Comparison of ENCODE assay signal across 8 cellular contexts in genomic region chr21:33479679-33480480, GRCh38. TPM values are rescaled to one million over a fixed set of nuclear protein-coding genes. Genes with fewer than 3 reads are reported as not detected.
DNase-seq lines count a peak whose midpoint lies in the region; ATAC-seq, FAIRE-seq and TF ChIP-seq lines count a peak whose summit lies in the region.

TMEM50B (minus strand) TSS chr21:33479974; CDS start chr21:33468885, 11,089 bp downstream.

- TF ChIP-seq EP300 in HepG2 (IDR thresholded peaks at IDR 0.05; ENCODE audit: low read depth in 2 of 2, low read length in 2 of 2) (0 out of 4 replicates have a peak, but pooled peaks of 1 of the 2 experiments have one; percentile 14), HepG2 (CRISPR knock-in tag; IDR thresholded peaks at IDR 0.05; ENCODE audit: borderline replicate concordance) (no peak)

- no peaks in the 10 kb centered on the region for H4K20me1 ChIP-seq in HepG2 (ENCODE audit: insufficient read depth, low read length)

- peaks cover 23% of the 10 kb centered on the region for H3K4me1 ChIP-seq in HepG2 (ENCODE audit: insufficient read depth, low read length)

- DNase-seq in NCI-H69 (lab: John Stamatoyannopoulos, UW) (peak; percentile 98), dedifferentiated amniotic fluid mesenchymal stem cell (ENCODE audit: extremely low spot score) (peak; percentile 93), HepG2 (ENCODE audit: low spot score) (peak; percentile 90)
- peak; percentile 96 for DNase-seq in activated CD4-positive, alpha-beta T cell treated with anti-CD3 and anti-CD28 coated beads, Interleukin-2, amount 50 U/mL, for 1 hour
- DNase-seq in stimulated activated CD4-positive, alpha-beta T cell treated with anti-CD3 and anti-CD28 coated beads, Interleukin-4, amount 100 ng/mL, for 1 hour: peak; percentile 95

- H3K36me3 ChIP-seq in HepG2 (replicated peaks in 1 of 2; ENCODE audit: control insufficient read depth in 1 of 2, insufficient read depth in 2 of 2, low read length in 2 of 2): no peaks in the 10 kb centered on the region

- intact Hi-C loops in HepG2 (cut with micrococcal nuclease; ENCODE audit: unreplicated experiment): no loop called here

- peak within 1 kb of the TSS; percentile 72 to 91 (median 85) for H3K4me3 ChIP-seq in HepG2 (replicated peaks in 1 of 3; ENCODE audit: insufficient read depth in 1 of 3, low read depth in 2 of 3, low read length in 3 of 3)

- ATAC-seq in GM19351 (IDR thresholded peaks at IDR 0.05; ENCODE audit: unreplicated experiment) (peak; percentile 86), HG03521 (IDR thresholded peaks at IDR 0.05; ENCODE audit: unreplicated experiment) (peak; percentile 88), HepG2 (peak; percentile 95)

- CTCF ChIA-PET in HepG2 (lab: Yijun Ruan, JAX; ENCODE audit: low intra/inter-chr PET ratio, low total read pairs): no interaction called here

- peak within 1 kb of the TSS; percentile 90 for H3K9ac ChIP-seq in HepG2 (ENCODE audit: insufficient read depth, low read depth, low read length)

- peak; percentile 83 for TF ChIP-seq RAD21 in HepG2 (CRISPR knock-in tag; IDR thresholded peaks at IDR 0.05)

- TF ChIP-seq CTCF in C4-2B (conservative IDR thresholded peaks at IDR 0.05) (peak; percentile 19), HepG2 (CRISPR knock-in tag; IDR thresholded peaks at IDR 0.05) (peak; percentile 78)

- BruUV-seq in HepG2 (replicated peaks; lab: Mats Ljungman, UMichigan): no TSS peak

- H3K79me2 ChIP-seq in HepG2 (ENCODE audit: insufficient read depth, low read length): peaks cover 14% of the 10 kb centered on the region

- peak within 1 kb of the TSS; percentile 96 for H2AFZ ChIP-seq in HepG2 (ENCODE audit: low read length)

- in situ Hi-C loops in HepG2 (cut with HindIII; ENCODE audit: extremely low pct_ligation_motif_present, low pct_unique_long_range_greater_than_20kb): no loop called here

- H3K9me3 ChIP-seq in HepG2 (ENCODE audit: low read length): no peaks in the 10 kb centered on the region

- no peaks in the 10 kb centered on the region; a peak in 1 of 5 replicates for H3K27me3 ChIP-seq in HepG2 (ENCODE audit: control insufficient read depth in 1 of 2, insufficient read depth in 2 of 2, low read length in 2 of 2)

- peak; percentile 89 to 90 for TF ChIP-seq POLR2A in HepG2 (IDR thresholded peaks at IDR 0.05; ENCODE audit: insufficient read depth in 1 of 2, low read depth in 2 of 2, low read length in 2 of 2)

- peak within 1 kb of the TSS; percentile 76 for H3K4me2 ChIP-seq in HepG2 (ENCODE audit: low read depth, low read length)

- POLR2A ChIA-PET in HepG2 (lab: Yijun Ruan, JAX): interaction anchor here (0.6 to 3.6 kb wide), 26 partner anchors 11 to 752 kb away, joined by 3 to 96 read pairs (median 4); partner anchors contain the start of genes DNAJC28, DONSON, GART and IFNAR1

- peak; percentile 37 for FAIRE-seq in HepG2 (lab: Jason Lieb, UNC)

- 5% methylated on average over 4 of the region's 93 CpGs for WGBS in HepG2 (ENCODE audit: low lambda C conversion rate)

- H3K27ac ChIP-seq in C4-2B: peak within 1 kb of the TSS; percentile 96
- H3K27ac ChIP-seq in HepG2 (ENCODE audit: extremely low read length, insufficient read depth, low read length): peak within 1 kb of the TSS; percentile 92

TF ChIP-seq in HepG2, 621 proteins besides CTCF, POLR2A, EP300 and RAD21 (continues in another document):
- no peak for TF ChIP-seq ATM (IDR thresholded peaks at IDR 0.05; ENCODE audit: borderline replicate concordance)
- TF ChIP-seq, protein P1, sequence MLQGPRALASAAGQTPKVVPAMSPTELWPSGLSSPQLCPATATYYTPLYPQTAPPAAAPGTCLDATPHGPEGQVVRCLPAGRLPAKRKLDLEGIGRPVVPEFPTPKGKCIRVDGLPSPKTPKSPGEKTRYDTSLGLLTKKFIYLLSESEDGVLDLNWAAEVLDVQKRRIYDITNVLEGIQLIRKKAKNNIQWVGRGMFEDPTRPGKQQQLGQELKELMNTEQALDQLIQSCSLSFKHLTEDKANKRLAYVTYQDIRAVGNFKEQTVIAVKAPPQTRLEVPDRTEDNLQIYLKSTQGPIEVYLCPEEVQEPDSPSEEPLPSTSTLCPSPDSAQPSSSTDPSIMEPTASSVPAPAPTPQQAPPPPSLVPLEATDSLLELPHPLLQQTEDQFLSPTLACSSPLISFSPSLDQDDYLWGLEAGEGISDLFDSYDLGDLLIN (CRISPR knock-in tag; IDR thresholded peaks at IDR 0.05; ENCODE audit: borderline replicate concordance): no peak; the same call in 1 of the 2 replicates
- TF ChIP-seq ZNF792 (CRISPR knock-in tag; IDR thresholded peaks at IDR 0.05): no peak
- peak; percentile 75 for TF ChIP-seq ZNF160 (CRISPR knock-in tag; IDR thresholded peaks at IDR 0.05)
- no peak for TF ChIP-seq ZNF275 (CRISPR knock-in tag; IDR thresholded peaks at IDR 0.05; ENCODE audit: borderline replicate concordance)
- TF ChIP-seq ZNF335 (CRISPR knock-in tag; IDR thresholded peaks at IDR 0.05): no peak
- no peak for TF ChIP-seq SMARCE1 (IDR thresholded peaks at IDR 0.05; ENCODE audit: borderline replicate concordance)
- TF ChIP-seq, protein P2, sequence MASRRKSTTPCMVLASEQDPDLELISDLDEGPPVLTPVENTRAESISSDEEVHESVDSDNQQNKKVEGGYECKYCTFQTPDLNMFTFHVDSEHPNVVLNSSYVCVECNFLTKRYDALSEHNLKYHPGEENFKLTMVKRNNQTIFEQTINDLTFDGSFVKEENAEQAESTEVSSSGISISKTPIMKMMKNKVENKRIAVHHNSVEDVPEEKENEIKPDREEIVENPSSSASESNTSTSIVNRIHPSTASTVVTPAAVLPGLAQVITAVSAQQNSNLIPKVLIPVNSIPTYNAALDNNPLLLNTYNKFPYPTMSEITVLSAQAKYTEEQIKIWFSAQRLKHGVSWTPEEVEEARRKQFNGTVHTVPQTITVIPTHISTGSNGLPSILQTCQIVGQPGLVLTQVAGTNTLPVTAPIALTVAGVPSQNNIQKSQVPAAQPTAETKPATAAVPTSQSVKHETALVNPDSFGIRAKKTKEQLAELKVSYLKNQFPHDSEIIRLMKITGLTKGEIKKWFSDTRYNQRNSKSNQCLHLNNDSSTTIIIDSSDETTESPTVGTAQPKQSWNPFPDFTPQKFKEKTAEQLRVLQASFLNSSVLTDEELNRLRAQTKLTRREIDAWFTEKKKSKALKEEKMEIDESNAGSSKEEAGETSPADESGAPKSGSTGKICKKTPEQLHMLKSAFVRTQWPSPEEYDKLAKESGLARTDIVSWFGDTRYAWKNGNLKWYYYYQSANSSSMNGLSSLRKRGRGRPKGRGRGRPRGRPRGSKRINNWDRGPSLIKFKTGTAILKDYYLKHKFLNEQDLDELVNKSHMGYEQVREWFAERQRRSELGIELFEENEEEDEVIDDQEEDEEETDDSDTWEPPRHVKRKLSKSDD (CRISPR knock-in tag; IDR thresholded peaks at IDR 0.05; ENCODE audit: low read depth): no peak
- no peak for TF ChIP-seq SRSF9 (IDR thresholded peaks at IDR 0.05; ENCODE audit: borderline replicate concordance, insufficient read depth, low read depth, low read length, poor library complexity, severe bottlenecking)
- peak; percentile 83 for TF ChIP-seq IRF2 (CRISPR knock-in tag; IDR thresholded peaks at IDR 0.05)
- peak; percentile 82 for TF ChIP-seq KMT2B (CRISPR knock-in tag; IDR thresholded peaks at IDR 0.05)
- no peak for TF ChIP-seq NFIB (CRISPR knock-in tag; IDR thresholded peaks at IDR 0.05; ENCODE audit: borderline replicate concordance)

RNA-seq across cellular contexts. Expression of gene TMEM50B, which starts in this region (rescaled TPM):
- total RNA-seq in HepG2 (2016; rRNA removed; fragmentation: Illumina TruSeq; extraction: Trizol): 13.9 and 29.9 TPM in 2 replicates
- total RNA-seq in HepG2 (2016; cell fraction: cytosol; rRNA removed; fragmentation: Illumina TruSeq; extraction: Trizol; ENCODE audit: low read depth): 12.1 and 12.6 TPM in 2 replicates
- 18.2 and 31.9 TPM in 2 replicates for total RNA-seq in HepG2 (2016; cell fraction: insoluble cytoplasmic fraction; rRNA removed; fragmentation: Illumina TruSeq; extraction: Trizol)
- 17.4 and 19.9 TPM in 2 replicates for total RNA-seq in HepG2 (2016; cell fraction: membrane; rRNA removed; fragmentation: Illumina TruSeq; extraction: Trizol)
- 43.0 and 47.6 TPM in 2 replicates for total RNA-seq in HepG2 (2016; cell fraction: nucleus; rRNA removed; fragmentation: Illumina TruSeq; extraction: Trizol)
- polyA plus RNA-seq in HepG2 (2011; rRNA removed): 45.4 and 46.3 TPM in 2 replicates
- 8.9 and 18.9 TPM in 2 replicates for polyA plus RNA-seq in HepG2 (2011; cell fraction: cytosol; rRNA removed)
- polyA plus RNA-seq in HepG2 (2011; cell fraction: nucleus; rRNA removed): 109 and 139 TPM in 2 replicates
- polyA plus RNA-seq in HepG2 (2012): 15.9 and 21.7 TPM in 2 replicates
- 10.5 and 13.5 TPM in 2 replicates for polyA plus RNA-seq in HepG2 (2016; cell fraction: cytosol; fragmentation: Illumina TruSeq; extraction: Trizol; ENCODE audit: low read depth)
- 14.7 and 18.5 TPM in 2 replicates for polyA plus RNA-seq in HepG2 (2016; cell fraction: insoluble cytoplasmic fraction; fragmentation: Illumina TruSeq; extraction: Trizol; ENCODE audit: low read depth)
- 14.4 and 16.8 TPM in 2 replicates for polyA plus RNA-seq in HepG2 (2016; cell fraction: membrane; fragmentation: Illumina TruSeq; extraction: Trizol; ENCODE audit: low read depth)
- 104 and 105 TPM in 2 replicates for polyA plus RNA-seq in HepG2 (2016; cell fraction: nucleus; fragmentation: Illumina TruSeq; extraction: Trizol; ENCODE audit: insufficient read depth, low read depth)
- 4.7 and 5.8 TPM in 2 replicates for polyA minus RNA-seq in HepG2 (2011; rRNA and poly(A)+ RNA removed; ENCODE audit: low replicate concordance)
- polyA minus RNA-seq in HepG2 (2011; cell fraction: cytosol; rRNA and poly(A)+ RNA removed): 3.8 and 6.8 TPM in 2 replicates
- 23.4 and 29.6 TPM in 2 replicates for polyA minus RNA-seq in HepG2 (2011; cell fraction: nucleus; rRNA and poly(A)+ RNA removed)

Comparison
In these comparisons a context has a peak if more than half of its experiments do, and no peak if none do; other contexts are left out.
1. Peak in every context shown above with its lines: DNase-seq, ATAC-seq, H3K4me3 ChIP-seq and H3K27ac ChIP-seq.